ENCODE assay signal across 8 cellular contexts in genomic region chr15:63188937-63189871, GRCh38. TPM values are rescaled to one million over a fixed set of nuclear protein-coding genes. Genes with fewer than 3 reads are reported as not detected.
DNase-seq lines count a peak whose midpoint lies in the region; ATAC-seq and TF ChIP-seq lines count a peak whose summit lies in the region.

Gene RAB8B, plus strand, starts transcription at chr15:63189606. Its CDS starts 19 bp downstream, at chr15:63189625.

- H3K4me2 ChIP-seq in GM23338, result peak within 1 kb of the TSS; percentile 90

- peaks cover 38% of the 10 kb centered on the region for H3K4me1 Mint-ChIP-seq in GM23338
- H3K4me1 Mint-ChIP-seq in activated T-helper 2 cell treated with anti-CD3 and anti-CD28 coated beads, Interferon-gamma antibody, Interleukin-2, Interleukin-4, amounts not matched to agents 10 μg/mL and 5 μg/mL and 100 μg/mL, durations not matched to agents 14 hours and 24 hours and 36 hours (ENCODE audit: low read depth), result peaks cover 40% of the 10 kb centered on the region
- H3K4me1 Mint-ChIP-seq in naive thymus-derived CD8-positive, alpha-beta T cell, result peaks cover 31 to 58% (median 48%) of the 10 kb centered on the region in 4 donors
- peaks cover 31 to 57% of the 10 kb centered on the region in 2 donors for H3K4me1 Mint-ChIP-seq in stimulated activated naive B cell treated with anti-CD40 and anti-IgM and Interleukin-4, amounts not matched to agents 10 μg/mL and 1 μg/mL and 100 μg/mL, for 72 hours

- H3K4me3 ChIP-seq in GM23338 (peak within 1 kb of the TSS; percentile 89), fibroblast of mammary gland (ENCODE audit: control insufficient read depth, low read depth, low read length) (peak within 1 kb of the TSS; percentile 87)

- no peaks in the 10 kb centered on the region for H3K9me3 Mint-ChIP-seq in GM23338
- H3K9me3 Mint-ChIP-seq in activated T-helper 2 cell treated with anti-CD3 and anti-CD28 coated beads, Interferon-gamma antibody, Interleukin-2, Interleukin-4, amounts not matched to agents 10 μg/mL and 5 μg/mL and 100 μg/mL, durations not matched to agents 14 hours and 24 hours and 36 hours, result no peaks in the 10 kb centered on the region
- H3K9me3 Mint-ChIP-seq in naive thymus-derived CD8-positive, alpha-beta T cell, result no peaks in the 10 kb centered on the region
- no peaks in the 10 kb centered on the region for H3K9me3 Mint-ChIP-seq in stimulated activated naive B cell treated with anti-CD40 and anti-IgM and Interleukin-4, amounts not matched to agents 10 μg/mL and 1 μg/mL and 100 μg/mL, for 72 hours

- H3K4me3 Mint-ChIP-seq in GM23338, result peak within 1 kb of the TSS; percentile 88
- H3K4me3 Mint-ChIP-seq in activated T-helper 2 cell treated with anti-CD3 and anti-CD28 coated beads, Interferon-gamma antibody, Interleukin-2, Interleukin-4, amounts not matched to agents 10 μg/mL and 5 μg/mL and 100 μg/mL, durations not matched to agents 14 hours and 24 hours and 36 hours (ENCODE audit: low read depth), result peak within 1 kb of the TSS; percentile 96
- peak within 1 kb of the TSS; percentile 90 to 99 (median 95) for H3K4me3 Mint-ChIP-seq in naive thymus-derived CD8-positive, alpha-beta T cell
- H3K4me3 Mint-ChIP-seq in stimulated activated naive B cell treated with anti-CD40 and anti-IgM and Interleukin-4, amounts not matched to agents 10 μg/mL and 1 μg/mL and 100 μg/mL, for 72 hours, result peak within 1 kb of the TSS; percentile 94 to 95

- H3F3A ChIP-seq in GM23338 (replicated peaks; ENCODE audit: low read depth), result no peaks in the 10 kb centered on the region; the same call in 1 of the 2 replicates

- no peaks in the 10 kb centered on the region for H3K27me3 ChIP-seq in GM23338 (ENCODE audit: insufficient read depth)

- H3K79me2 ChIP-seq in GM23338 (replicated peaks; ENCODE audit: insufficient read depth), result peaks cover 46% of the 10 kb centered on the region

- DNase-seq in EL (peak; percentile 97), GM23338 (ENCODE audit: low spot score) (peak; percentile 99), LHCN-M2 (ENCODE audit: low read depth) (peak; percentile 97), RWPE1 (ENCODE audit: low spot score) (peak; percentile 94), fibroblast of mammary gland (ENCODE audit: low read depth) (peak; percentile 93)
- peak; percentile 96 for DNase-seq in activated T-helper 2 cell treated with anti-CD3 and anti-CD28 coated beads, Interferon-gamma antibody, Interleukin-2, Interleukin-4, amounts not matched to agents 10 μg/mL and 5 μg/mL and 100 μg/mL, durations not matched to agents 14 hours and 24 hours and 36 hours (ENCODE audit: low spot score)
- DNase-seq in naive thymus-derived CD8-positive, alpha-beta T cell, result peak; percentile 90 to 100 (median 93)
- DNase-seq in stimulated activated naive B cell treated with anti-CD40 and anti-IgM and Interleukin-4, amounts not matched to agents 10 μg/mL and 1 μg/mL and 100 μg/mL, for 72 hours, result peak; percentile 95

- peaks cover 44% of the 10 kb centered on the region for H3K4me1 ChIP-seq in GM23338 (ENCODE audit: insufficient read depth)

- TF ChIP-seq CTCF in GM23338 (conservative IDR thresholded peaks at IDR 0.05; ENCODE audit: low read depth in 2 of 2), result peak in 1 of 2 experiments; percentile 30; a peak in 2 of 4 replicates
- peak; percentile 21; the same call in 1 of the 2 replicates for TF ChIP-seq CTCF in RWPE1 (conservative IDR thresholded peaks at IDR 0.05; ENCODE audit: low read depth)
- peak; percentile 0 for TF ChIP-seq CTCF in fibroblast of mammary gland (conservative IDR thresholded peaks at IDR 0.05; ENCODE audit: control insufficient read depth, insufficient read depth, low read depth, low read length)

- H3K36me3 ChIP-seq in GM23338 (ENCODE audit: insufficient read depth), result no peaks in the 10 kb centered on the region

- intact Hi-C loops in activated T-helper 2 cell treated with anti-CD3 and anti-CD28 coated beads, Interferon-gamma antibody, Interleukin-2, Interleukin-4, amounts not matched to agents 10 μg/mL and 5 μg/mL and 100 μg/mL, durations not matched to agents 14 hours and 24 hours and 36 hours (cut with micrococcal nuclease), result loop anchor here (1.0 to 2.0 kb wide), 2 partner anchors 12 to 32 kb away; partner anchors contain the start of gene RPS27L

- H2AFZ ChIP-seq in GM23338, result peak within 1 kb of the TSS; percentile 99

- H3K9me2 ChIP-seq in GM23338 (ENCODE audit: insufficient read depth), result no peaks in the 10 kb centered on the region

- CTCF ChIA-PET in RWPE1 (lab: Yijun Ruan, JAX), result interaction anchor here (0.7 kb wide), 1 partner anchor 576 kb away, joined by 3 read pairs; no protein-coding TSS in a partner anchor

- no peaks in the 10 kb centered on the region for H3K36me3 Mint-ChIP-seq in GM23338 (ENCODE audit: low read depth)
- peaks cover 34% of the 10 kb centered on the region for H3K36me3 Mint-ChIP-seq in activated T-helper 2 cell treated with anti-CD3 and anti-CD28 coated beads, Interferon-gamma antibody, Interleukin-2, Interleukin-4, amounts not matched to agents 10 μg/mL and 5 μg/mL and 100 μg/mL, durations not matched to agents 14 hours and 24 hours and 36 hours (ENCODE audit: low read depth)
- H3K36me3 Mint-ChIP-seq in naive thymus-derived CD8-positive, alpha-beta T cell, result no peaks in the 10 kb centered on the region
- peaks cover 19 to 27% of the 10 kb centered on the region in 2 donors for H3K36me3 Mint-ChIP-seq in stimulated activated naive B cell treated with anti-CD40 and anti-IgM and Interleukin-4, amounts not matched to agents 10 μg/mL and 1 μg/mL and 100 μg/mL, for 72 hours

- H3K27ac ChIP-seq in GM23338 (ENCODE audit: low read depth) (peak within 1 kb of the TSS; percentile 91), RWPE1 (peak within 1 kb of the TSS; percentile 69)

- H3K27me3 Mint-ChIP-seq in GM23338 (ENCODE audit: insufficient read depth, low read depth, poor library complexity), result peaks cover 9% of the 10 kb centered on the region
- H3K27me3 Mint-ChIP-seq in activated T-helper 2 cell treated with anti-CD3 and anti-CD28 coated beads, Interferon-gamma antibody, Interleukin-2, Interleukin-4, amounts not matched to agents 10 μg/mL and 5 μg/mL and 100 μg/mL, durations not matched to agents 14 hours and 24 hours and 36 hours (ENCODE audit: low read depth), result no peaks in the 10 kb centered on the region
- H3K27me3 Mint-ChIP-seq in naive thymus-derived CD8-positive, alpha-beta T cell, result no peaks in the 10 kb centered on the region
- H3K27me3 Mint-ChIP-seq in stimulated activated naive B cell treated with anti-CD40 and anti-IgM and Interleukin-4, amounts not matched to agents 10 μg/mL and 1 μg/mL and 100 μg/mL, for 72 hours, result no peaks in the 10 kb centered on the region

- H4K20me1 ChIP-seq in GM23338 (replicated peaks; ENCODE audit: insufficient read depth), result 0 out of 2 replicates have a peak, but pooled peaks cover 5% of the 10 kb centered on the region

- POLR2A ChIA-PET in RWPE1 (lab: Yijun Ruan, JAX; ENCODE audit: low non-redundant PET), result no interaction called here
- POLR2A ChIA-PET in naive thymus-derived CD8-positive, alpha-beta T cell (lab: Charles Lee), result interaction anchor here (0.6 to 1.7 kb wide), 3 partner anchors 32 to 89 kb away, joined by 3 to 14 read pairs (median 5); partner anchors contain the start of genes APH1B and RPS27L

- peak within 1 kb of the TSS; percentile 97 for H3K27ac Mint-ChIP-seq in GM23338
- peak within 1 kb of the TSS; percentile 90 for H3K27ac Mint-ChIP-seq in activated T-helper 2 cell treated with anti-CD3 and anti-CD28 coated beads, Interferon-gamma antibody, Interleukin-2, Interleukin-4, amounts not matched to agents 10 μg/mL and 5 μg/mL and 100 μg/mL, durations not matched to agents 14 hours and 24 hours and 36 hours
- H3K27ac Mint-ChIP-seq in naive thymus-derived CD8-positive, alpha-beta T cell, result peak within 1 kb of the TSS; percentile 85 to 98 (median 97)
- peak within 1 kb of the TSS; percentile 94 for H3K27ac Mint-ChIP-seq in stimulated activated naive B cell treated with anti-CD40 and anti-IgM and Interleukin-4, amounts not matched to agents 10 μg/mL and 1 μg/mL and 100 μg/mL, for 72 hours

- ATAC-seq in GM23338, result peak; percentile 95
- peak; percentile 67 to 75 for ATAC-seq in naive thymus-derived CD8-positive, alpha-beta T cell
- peak; percentile 83 to 89 for ATAC-seq in stimulated activated naive B cell treated with anti-CD40 and anti-IgM and Interleukin-4, amounts not matched to agents 10 μg/mL and 1 μg/mL and 100 μg/mL, for 72 hours (replicated peaks)

TF ChIP-seq in GM23338, 12 proteins besides CTCF, POLR2A, EP300 and RAD21 (continues in another document):
- no peak for TF ChIP-seq ZNF331 (CRISPR knock-in tag; IDR thresholded peaks at IDR 0.05; ENCODE audit: low read depth)
- peak; percentile 96 for TF ChIP-seq CREB1 (CRISPR knock-in tag; IDR thresholded peaks at IDR 0.05; ENCODE audit: low read depth)
- no peak for TF ChIP-seq EZH2 (IDR thresholded peaks at IDR 0.05; ENCODE audit: low read depth, unreplicated experiment)
- no peak for TF ChIP-seq NANOG (IDR thresholded peaks at IDR 0.05; ENCODE audit: borderline replicate concordance)

RNA-seq across cellular contexts. Expression of gene RAB8B, which starts in this region (rescaled TPM):
- 38.1 and 41.7 TPM in 2 replicates for total RNA-seq in GM23338 (2014; rRNA removed; shearing (Covaris generic))
- polyA plus RNA-seq in GM23338 (2016; fragmentation: Nextera tagmentation; extraction: Ambion mirVana), result 23.2 and 23.5 TPM in 2 replicates
- 34.6 and 39.1 TPM in 2 replicates for total RNA-seq in LHCN-M2 (2014; rRNA removed)
- 18.0 TPM for polyA plus RNA-seq in LHCN-M2 (2012)
- 214 TPM in 2 replicates for total RNA-seq in activated T-helper 2 cell treated with anti-CD3 and anti-CD28 coated beads, Interferon-gamma antibody, Interleukin-2, Interleukin-4, amounts not matched to agents 10 μg/mL and 5 μg/mL and 100 μg/mL, durations not matched to agents 14 hours and 24 hours and 36 hours
- 10 to 100 TPM; 78.4 to 79.6 TPM for total RNA-seq in naive thymus-derived CD8-positive, alpha-beta T cell
- 10 to 100 TPM; 35.1 to 40.7 (median 35.3) TPM for polyA plus RNA-seq in naive thymus-derived CD8-positive, alpha-beta T cell

Comparison
In these comparisons a context has a peak if more than half of its experiments do, and no peak if none do; other contexts are left out.
1. Peak in every context shown above with its lines: DNase-seq, ATAC-seq, H3K4me3 ChIP-seq and H3K27ac ChIP-seq.